ENCODE assay signal across 13 cellular contexts in genomic region chr11:126514061-126514713, GRCh38.
"Had no signal": no experiment of that assay in that cellular context is flagged by ENCODE, and none has a peak within 500 bp of the region (broad histone marks: within the 10 kb centered on the region; RNA-seq: fewer than 3 reads in every experiment).

No MANE protein-coding gene starts in this region.

- H3K4me1 ChIP-seq: pancreas, upper lobe of left lung had no signal

- H3K4me2 ChIP-seq: hepatocyte had no signal

- ATAC-seq: activated T-helper 17 cell treated with anti-CD3 and anti-CD28 coated beads, Interleukin-2, amount 50 U/mL, for 72 hours; pancreas; T-helper 17 cell had no signal

- H3K79me2 ChIP-seq: hepatocyte had no signal

- H3K9me3 ChIP-seq: pancreas, upper lobe of left lung had no signal

- H2AFZ ChIP-seq: hepatocyte had no signal

- H3K4me3 Mint-ChIP-seq: activated naive CD4-positive, alpha-beta T cell treated with anti-CD3 and anti-CD28 coated beads, Interleukin-2, amount 10 ng/mL, durations not matched to agents 7 days and 5 days; activated T-helper 17 cell treated with anti-CD3 and anti-CD28 coated beads, Interleukin-2, amount 50 U/mL, for 72 hours; stimulated activated naive CD8-positive, alpha-beta T cell treated with anti-CD3 and anti-CD28 coated beads, Interleukin-15, Interleukin-2, amounts not matched to agents 100 ng/mL and 50 ng/mL, for 24 hours; T-helper 17 cell had no signal

- H3K4me3 ChIP-seq: hepatocyte, pancreas, upper lobe of left lung had no signal

- H3K36me3 Mint-ChIP-seq: activated naive CD4-positive, alpha-beta T cell treated with anti-CD3 and anti-CD28 coated beads, Interleukin-2, amount 10 ng/mL, durations not matched to agents 7 days and 5 days had no signal

- H3K9me3 Mint-ChIP-seq: activated naive CD4-positive, alpha-beta T cell treated with anti-CD3 and anti-CD28 coated beads, Interleukin-2, amount 10 ng/mL, durations not matched to agents 7 days and 5 days; activated T-helper 17 cell treated with anti-CD3 and anti-CD28 coated beads, Interleukin-2, amount 50 U/mL, for 72 hours; stimulated activated naive CD8-positive, alpha-beta T cell treated with anti-CD3 and anti-CD28 coated beads, Interleukin-15, Interleukin-2, amounts not matched to agents 100 ng/mL and 50 ng/mL, for 24 hours had no signal

- H3K27me3 ChIP-seq: pancreas, upper lobe of left lung had no signal

- H3K27ac ChIP-seq: epithelial cell of prostate, hepatocyte, pancreas, upper lobe of left lung, WERI-Rb-1 had no signal

- DNase-seq: activated CD4-positive, alpha-beta T cell treated with anti-CD3 and anti-CD28 coated beads, Interleukin-2, amount 50 U/mL, for 48 hours; activated naive CD4-positive, alpha-beta T cell treated with anti-CD3 and anti-CD28 coated beads, Interleukin-2, amount 10 ng/mL, durations not matched to agents 7 days and 5 days; dermis blood vessel endothelial cell; islet precursor cell; pancreas; small intestine; T-helper 17 cell; upper lobe of left lung; WERI-Rb-1 had no signal

- H3K4me1 Mint-ChIP-seq: activated naive CD4-positive, alpha-beta T cell treated with anti-CD3 and anti-CD28 coated beads, Interleukin-2, amount 10 ng/mL, durations not matched to agents 7 days and 5 days; activated T-helper 17 cell treated with anti-CD3 and anti-CD28 coated beads, Interleukin-2, amount 50 U/mL, for 72 hours had no signal

- H3K36me3 ChIP-seq: pancreas, upper lobe of left lung, WERI-Rb-1 had no signal

- H3K27ac Mint-ChIP-seq: activated naive CD4-positive, alpha-beta T cell treated with anti-CD3 and anti-CD28 coated beads, Interleukin-2, amount 10 ng/mL, durations not matched to agents 7 days and 5 days; activated T-helper 17 cell treated with anti-CD3 and anti-CD28 coated beads, Interleukin-2, amount 50 U/mL, for 72 hours; stimulated activated naive CD8-positive, alpha-beta T cell treated with anti-CD3 and anti-CD28 coated beads, Interleukin-15, Interleukin-2, amounts not matched to agents 100 ng/mL and 50 ng/mL, for 24 hours had no signal
